In the genomic region with DNA sequence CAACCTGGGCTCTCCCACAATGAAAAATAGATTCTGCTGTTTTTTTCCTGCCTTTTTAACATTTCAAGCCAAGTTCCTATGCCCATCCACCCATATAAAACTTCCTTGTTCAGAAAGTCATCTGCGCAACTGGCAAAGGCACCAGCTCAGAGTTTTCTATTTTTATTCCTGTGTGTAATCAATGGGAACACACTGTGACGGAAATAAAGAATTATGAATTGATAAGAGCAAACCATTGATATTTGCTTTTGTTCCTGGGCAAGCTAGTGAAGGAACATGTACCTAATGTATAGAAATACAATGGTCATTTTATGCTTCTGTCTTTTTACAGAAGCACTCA, we compare ENCODE assay signal across 1 cellular context.
TF ChIP-seq lines count a peak whose summit lies in the region.

No MANE protein-coding gene starts in this region.

TF ChIP-seq in IMR-90, 13 proteins besides CTCF, POLR2A, EP300 and RAD21 (continued from another document):
- TF ChIP-seq NFE2L2 (IDR thresholded peaks at IDR 0.05; ENCODE audit: low read depth, low read length), result no peak
